ENCODE assay signal across 15 cellular contexts in genomic region chr13:30038884-30039283, GRCh38.
A peak's percentile ranks its signal among the peaks of the same experiment; 100 is the strongest.
DNase-seq lines count a peak whose midpoint lies in the region; ATAC-seq and TF ChIP-seq lines count a peak whose summit lies in the region.
"Had no signal": no experiment of that assay in that cellular context is flagged by ENCODE, and none has a peak within 500 bp of the region (broad histone marks: within the 10 kb centered on the region; RNA-seq: fewer than 3 reads in every experiment).

No MANE protein-coding gene starts in this region.

- TF ChIP-seq CTCF in NB4 (IDR thresholded peaks at IDR 0.05; ENCODE audit: low read depth, low read length) (no peak), endodermal cell (conservative IDR thresholded peaks at IDR 0.05) (peak; percentile 41), omental fat pad (IDR thresholded peaks at IDR 0.05) (no peak)

- H3K4me3 Mint-ChIP-seq in endodermal cell = no peak overlapping the region
- H3K4me3 Mint-ChIP-seq: activated naive CD4-positive, alpha-beta T cell treated with anti-CD3 and anti-CD28 coated beads, Interleukin-2, amount 50 U/mL, for 24 hours; natural killer cell treated with Interleukin-12 subunit alpha and Interleukin-12 subunit beta and Interleukin-15 and Interleukin-18, amount 100 ng/mL, for 72 hours had no signal

- no peak for TF ChIP-seq POLR2A in NB4 (IDR thresholded peaks at IDR 0.05; ENCODE audit: extremely low read depth, insufficient read length)

- no peak overlapping the region for H3K9ac ChIP-seq in endodermal cell (ENCODE audit: extremely low read depth, low read length, poor library complexity, severe bottlenecking)
- H3K9ac ChIP-seq: BLaER1 treated with 17β-estradiol and CSF1 and Interleukin-3, amounts not matched to agents 10 nM and 100 nM had no signal

- H3K4me1 ChIP-seq in endodermal cell (ENCODE audit: control insufficient read depth, insufficient read depth, low read length) = peaks cover 17% of the 10 kb centered on the region
- H3K4me1 ChIP-seq: stomach had no signal

- no peaks in the 10 kb centered on the region for H3K27me3 Mint-ChIP-seq in endodermal cell (ENCODE audit: insufficient read depth)

- peaks cover 39% of the 10 kb centered on the region for H3K4me1 Mint-ChIP-seq in endodermal cell
- H3K4me1 Mint-ChIP-seq: activated naive CD4-positive, alpha-beta T cell treated with anti-CD3 and anti-CD28 coated beads, Interleukin-2, amount 50 U/mL, for 24 hours had no signal

- H3K27me3 ChIP-seq in endodermal cell (ENCODE audit: control insufficient read depth, insufficient read depth, low read length, poor library complexity, severe bottlenecking) = no peaks in the 10 kb centered on the region
- H3K27me3 ChIP-seq: BLaER1 treated with 17β-estradiol and CSF1 and Interleukin-3, amounts not matched to agents 10 nM and 100 nM had no signal

- ATAC-seq in omental fat pad (ENCODE audit: low FRiP score) (peak; percentile 56), GM21526 (IDR thresholded peaks at IDR 0.05; ENCODE audit: low FRiP score, unreplicated experiment) (no peak)
- ATAC-seq: natural killer cell treated with Interleukin-12 subunit alpha and Interleukin-12 subunit beta and Interleukin-15 and Interleukin-18, amount 100 ng/mL, for 72 hours had no signal

- H3K36me3 ChIP-seq in endodermal cell (ENCODE audit: control insufficient read depth, insufficient read depth, low read length) = no peaks in the 10 kb centered on the region
- H3K36me3 ChIP-seq: BLaER1 treated with 17β-estradiol and CSF1 and Interleukin-3, amounts not matched to agents 10 nM and 100 nM; stomach had no signal

- H3K9me3 Mint-ChIP-seq in endodermal cell = peaks cover 7% of the 10 kb centered on the region
- H3K9me3 Mint-ChIP-seq: activated naive CD4-positive, alpha-beta T cell treated with anti-CD3 and anti-CD28 coated beads, Interleukin-2, amount 50 U/mL, for 24 hours; natural killer cell treated with Interleukin-12 subunit alpha and Interleukin-12 subunit beta and Interleukin-15 and Interleukin-18, amount 100 ng/mL, for 72 hours had no signal

- H3K9me3 ChIP-seq in endodermal cell (ENCODE audit: control insufficient read depth, low read length) = peaks cover 14% of the 10 kb centered on the region
- H3K9me3 ChIP-seq: BLaER1 treated with 17β-estradiol and CSF1 and Interleukin-3, amounts not matched to agents 10 nM and 100 nM; stomach had no signal

- no peak overlapping the region for H3K27ac ChIP-seq in endodermal cell (ENCODE audit: low read depth, low read length)
- H3K27ac ChIP-seq: BLaER1 treated with 17β-estradiol and CSF1 and Interleukin-3, amounts not matched to agents 10 nM and 100 nM; stomach had no signal

- no peak overlapping the region for H3K27ac Mint-ChIP-seq in endodermal cell
- H3K27ac Mint-ChIP-seq: activated naive CD4-positive, alpha-beta T cell treated with anti-CD3 and anti-CD28 coated beads, Interleukin-2, amount 50 U/mL, for 24 hours; natural killer cell treated with Interleukin-12 subunit alpha and Interleukin-12 subunit beta and Interleukin-15 and Interleukin-18, amount 100 ng/mL, for 72 hours had no signal

- H3K36me3 Mint-ChIP-seq in endodermal cell (ENCODE audit: low read depth) = peaks cover 4% of the 10 kb centered on the region
- H3K36me3 Mint-ChIP-seq: activated naive CD4-positive, alpha-beta T cell treated with anti-CD3 and anti-CD28 coated beads, Interleukin-2, amount 50 U/mL, for 24 hours; natural killer cell treated with Interleukin-12 subunit alpha and Interleukin-12 subunit beta and Interleukin-15 and Interleukin-18, amount 100 ng/mL, for 72 hours had no signal

- DNase-seq in Daoy (ENCODE audit: low read depth) (peak; percentile 60), NB4 (ENCODE audit: low read depth) (peak; percentile 29), endodermal cell (peak; percentile 36), omental fat pad (ENCODE audit: low spot score) (no peak), DMS79 treated with DMSO at 0.1 percent for 48 hours (lab: John Stamatoyannopoulos, UW) (no peak), NCI-H526 treated with DMSO at 0.1 percent for 48 hours (lab: John Stamatoyannopoulos, UW) (no peak), RKO (ENCODE audit: low spot score) (no peak)
- DNase-seq: GOT3; SIG-M5; stimulated activated CD4-positive, alpha-beta T cell treated with anti-CD3 and anti-CD28 coated beads, Interleukin-15, amount 100 ng/mL, for 24 hours; stomach had no signal

- H3K4me3 ChIP-seq in NB4 (ENCODE audit: low read depth, low read length) (no peak overlapping the region), endodermal cell (ENCODE audit: low read length) (no peak overlapping the region)
- H3K4me3 ChIP-seq: BLaER1 treated with 17β-estradiol and CSF1 and Interleukin-3, amounts not matched to agents 10 nM and 100 nM; stomach had no signal

- 72 to 74% methylated on average over 4 of the region's 4 CpGs for WGBS in endodermal cell (ENCODE audit: insufficient coverage in 1 of 2, insufficient read length in 1 of 2), 2 experiments

Comparison
In these comparisons a context has a peak if more than half of its experiments do, and no peak if none do; other contexts are left out.
1. DNase-seq: peak in Daoy (single experiment), NB4 (single experiment) and endodermal cell (single experiment); none in omental fat pad (single experiment), DMS79 treated with DMSO at 0.1 percent for 48 hours (single experiment), NCI-H526 treated with DMSO at 0.1 percent for 48 hours (single experiment) and RKO (single experiment).